In genomic region chr3:128427175-128427857, GRCh38 we compare ENCODE assay signal across 2 cellular contexts.
TF ChIP-seq lines count a peak whose summit lies in the region.

No MANE protein-coding gene starts in this region.

TF ChIP-seq in IMR-90, 13 proteins besides CTCF, POLR2A, EP300 and RAD21:
- TF ChIP-seq MXI1 (IDR thresholded peaks at IDR 0.05; ENCODE audit: borderline replicate concordance, low read depth, low read length): no peak
- TF ChIP-seq SMC3 (IDR thresholded peaks at IDR 0.05; ENCODE audit: low read depth, low read length): no peak
- no peak for TF ChIP-seq BHLHE40 (IDR thresholded peaks at IDR 0.05; ENCODE audit: low read depth, low read length)
- TF ChIP-seq RCOR1 (IDR thresholded peaks at IDR 0.05; ENCODE audit: insufficient replicate concordance, low read length): no peak
- no peak for TF ChIP-seq ELK1 (IDR thresholded peaks at IDR 0.05; ENCODE audit: borderline replicate concordance, low read depth, low read length)
- TF ChIP-seq MAZ (IDR thresholded peaks at IDR 0.05; ENCODE audit: borderline replicate concordance, low read depth, low read length): no peak
- no peak for TF ChIP-seq NFE2L2 (IDR thresholded peaks at IDR 0.05; ENCODE audit: low read depth, low read length)
- no peak for TF ChIP-seq FOS (IDR thresholded peaks at IDR 0.05; ENCODE audit: low read depth, low read length)
- no peak for TF ChIP-seq MAFK (IDR thresholded peaks at IDR 0.05; ENCODE audit: low read depth, low read length)
- TF ChIP-seq USF2 (IDR thresholded peaks at IDR 0.05; ENCODE audit: low read depth, low read length): no peak
- no peak for TF ChIP-seq RFX5 (IDR thresholded peaks at IDR 0.05; ENCODE audit: low read depth, low read length)
- TF ChIP-seq CHD1 (IDR thresholded peaks at IDR 0.05; ENCODE audit: low read depth, low read length): no peak
- TF ChIP-seq CEBPB (IDR thresholded peaks at IDR 0.05; ENCODE audit: low read depth, low read length): no peak

TF ChIP-seq in WTC11, 78 proteins besides CTCF, POLR2A, EP300 and RAD21:
- TF ChIP-seq AR (CRISPR knock-in tag; IDR thresholded peaks at IDR 0.05) (no peak), ZNF138 (CRISPR knock-in tag; conservative IDR thresholded peaks at IDR 0.05) (no peak), MLX (CRISPR knock-in tag; IDR thresholded peaks at IDR 0.05) (0 out of 2 replicates have a peak, but pooled peaks have one; percentile 39), E2F4 (CRISPR knock-in tag; IDR thresholded peaks at IDR 0.05; ENCODE audit: borderline replicate concordance, low read depth) (no peak)
TF ChIP-seq in WTC11: peak in this region for 1.
